ENCODE assay signal across 8 cellular contexts in the genomic region with DNA sequence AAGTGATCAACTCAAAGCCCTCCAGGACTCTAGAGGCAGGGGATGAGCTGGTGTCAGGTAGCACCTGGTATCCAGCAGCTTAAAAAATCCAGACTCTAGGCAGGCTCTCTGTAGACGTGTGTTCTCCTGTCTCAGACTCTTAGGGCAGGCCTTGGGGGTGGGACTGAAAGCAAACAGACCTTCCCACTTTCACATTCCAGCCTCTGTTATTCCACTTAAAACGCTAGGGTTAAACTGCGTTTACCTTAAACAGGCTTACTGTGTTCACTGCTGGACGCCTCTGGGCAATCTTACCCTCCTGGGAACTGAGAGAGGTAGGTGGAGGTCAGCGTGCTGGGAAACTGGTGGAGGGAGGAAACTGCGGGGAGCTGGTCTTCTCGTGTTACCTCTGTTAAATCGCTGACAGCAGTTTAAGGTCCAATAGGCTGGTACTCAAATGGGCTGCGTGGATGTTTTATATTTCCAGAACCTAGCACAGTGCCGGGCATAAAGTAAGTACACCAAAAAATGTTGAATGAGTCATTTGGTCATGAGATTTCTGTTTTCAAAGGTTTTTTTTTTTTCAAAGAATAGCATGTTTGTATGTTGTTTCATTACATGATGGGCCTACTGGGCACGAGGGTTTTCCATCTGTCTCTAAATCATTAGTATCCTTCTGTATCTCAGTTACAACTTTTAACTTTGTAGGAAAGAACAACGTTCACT. TPM values are rescaled to one million over a fixed set of nuclear protein-coding genes. Genes with fewer than 3 reads are reported as not detected.
DNase-seq lines count a peak whose midpoint lies in the region; ATAC-seq and TF ChIP-seq lines count a peak whose summit lies in the region.

A gene (plus strand): TSS at position 248 of the 705 bp plus-strand sequence. CDS start 7,561 bp downstream, outside the sequence.

- no peaks in the 10 kb centered on the region for H3K27me3 ChIP-seq in NT2/D1 (ENCODE audit: insufficient read depth, insufficient read length)
- H3K27me3 ChIP-seq in fibroblast of lung (ENCODE audit: control insufficient read depth, insufficient read depth, low read length), result no peaks in the 10 kb centered on the region
- no peaks in the 10 kb centered on the region for H3K27me3 ChIP-seq in osteoblast (ENCODE audit: insufficient read depth, low read length)

- TF ChIP-seq CTCF in HEK293 (tag by site-specific recombination; IDR thresholded peaks at IDR 0.05), result no peak
- TF ChIP-seq CTCF in fibroblast of lung (conservative IDR thresholded peaks at IDR 0.05 in 1 of 2, IDR thresholded peaks at IDR 0.05 in 1 of 2; ENCODE audit: low read depth in 1 of 2, low read length in 2 of 2), result no peak
- TF ChIP-seq CTCF in osteoblast (IDR thresholded peaks at IDR 0.05; ENCODE audit: extremely low read depth, low read depth, low read length), result no peak

- CTCF ChIA-PET in HEK293 (lab: Yijun Ruan, JAX), result interaction anchor here (0.9 to 1.9 kb wide), 5 partner anchors 10 to 43 kb away, joined by 3 to 12 read pairs (median 3); no protein-coding TSS in a partner anchor

- peaks cover 11% of the 10 kb centered on the region for H3K4me1 ChIP-seq in HEK293 (ENCODE audit: control insufficient read depth, insufficient read depth, low read length)
- no peaks in the 10 kb centered on the region for H3K4me1 ChIP-seq in NT2/D1 (ENCODE audit: insufficient read depth, insufficient read length)
- H3K4me1 ChIP-seq in fibroblast of lung (ENCODE audit: control insufficient read depth, extremely low read depth, insufficient read depth, low read length), result no peaks in the 10 kb centered on the region
- H3K4me1 ChIP-seq in osteoblast (ENCODE audit: insufficient read depth, low read length), result no peaks in the 10 kb centered on the region

- no peaks in the 10 kb centered on the region for H3K36me3 ChIP-seq in HEK293 (ENCODE audit: control insufficient read depth in 2 of 2, insufficient read depth in 1 of 2, low read length in 2 of 2)
- no peaks in the 10 kb centered on the region for H3K36me3 ChIP-seq in NT2/D1 (ENCODE audit: insufficient read depth, insufficient read length, low read length)
- H3K36me3 ChIP-seq in fibroblast of lung (ENCODE audit: control insufficient read depth, insufficient read depth, low read length), result no peaks in the 10 kb centered on the region
- no peaks in the 10 kb centered on the region for H3K36me3 ChIP-seq in osteoblast (ENCODE audit: insufficient read depth, low read length)

- H3K4me2 ChIP-seq in fibroblast of lung (ENCODE audit: extremely low read depth, insufficient read depth, low read length), result no peak within 1 kb of the TSS
- H3K4me2 ChIP-seq in osteoblast (ENCODE audit: insufficient read depth, low read length), result peak within 1 kb of the TSS; percentile 20

- ATAC-seq in GM21381 (IDR thresholded peaks at IDR 0.05; ENCODE audit: unreplicated experiment), result no peak

- H4K20me1 ChIP-seq in fibroblast of lung (ENCODE audit: control insufficient read depth, extremely low read depth, insufficient read depth, low read length), result no peaks in the 10 kb centered on the region
- no peaks in the 10 kb centered on the region for H4K20me1 ChIP-seq in osteoblast (ENCODE audit: insufficient read depth, low read length)

- POLR2A ChIA-PET in HEK293 (lab: Yijun Ruan, JAX), result interaction anchor here (1.0 to 2.6 kb wide), 7 partner anchors 10 to 365 kb away, joined by 3 to 12 read pairs (median 4); a partner anchor contains a TSS

- H3K9ac ChIP-seq in NT2/D1 (ENCODE audit: insufficient read length, low read depth) (peak within 1 kb of the TSS; percentile 45), fibroblast of lung (ENCODE audit: insufficient read depth, low read length) (no peak within 1 kb of the TSS)

- peak within 1 kb of the TSS; percentile 53 for H2AFZ ChIP-seq in fibroblast of lung (ENCODE audit: low read length)
- H2AFZ ChIP-seq in osteoblast (ENCODE audit: low read length), result peak within 1 kb of the TSS; percentile 65

- DNase-seq in EL, result peak; percentile 63
- DNase-seq in NT2/D1 (ENCODE audit: low read depth, low spot score), result peak; percentile 68
- peak; percentile 41 to 46 for DNase-seq in fibroblast of lung (ENCODE audit: low read depth in 2 of 2)
- DNase-seq in osteoblast (ENCODE audit: insufficient read length, low spot score, missing footprints), result no peak
- DNase-seq in GOT3 (lab: John Stamatoyannopoulos, UW), result no peak
- DNase-seq in stimulated activated CD8-positive, alpha-beta memory T cell treated with anti-CD3 and anti-CD28 coated beads, Interleukin-4, amount 100 ng/mL, for 48 hours, result no peak

- H3K79me2 ChIP-seq in fibroblast of lung (ENCODE audit: control insufficient read depth, insufficient read depth, low read length) (no peaks in the 10 kb centered on the region), osteoblast (ENCODE audit: insufficient read depth, low read length) (no peaks in the 10 kb centered on the region)

- H3K9me3 ChIP-seq in HEK293 (ENCODE audit: control insufficient read depth, insufficient read depth, low read depth, low read length) (no peaks in the 10 kb centered on the region), NT2/D1 (ENCODE audit: insufficient read depth, low read length) (no peaks in the 10 kb centered on the region), fibroblast of lung (ENCODE audit: control insufficient read depth, insufficient read depth, low read depth, low read length) (no peaks in the 10 kb centered on the region), osteoblast (ENCODE audit: low read depth, low read length) (no peaks in the 10 kb centered on the region)

- peak within 1 kb of the TSS; percentile 58 for H3K27ac ChIP-seq in HEK293 (ENCODE audit: extremely low read depth, low read depth, low read length)
- no peak within 1 kb of the TSS for H3K27ac ChIP-seq in fibroblast of lung (ENCODE audit: insufficient read depth, low read length)
- H3K27ac ChIP-seq in osteoblast (ENCODE audit: low read depth, low read length), result no peak within 1 kb of the TSS

- peak within 1 kb of the TSS; percentile 22 for H3K4me3 ChIP-seq in HEK293 (ENCODE audit: low read depth, low read length)
- H3K4me3 ChIP-seq in NT2/D1 (ENCODE audit: insufficient read length, low read depth), result no peak within 1 kb of the TSS
- peak within 1 kb of the TSS in 1 of 4 experiments; percentile 18 for H3K4me3 ChIP-seq in fibroblast of lung (replicated peaks in 1 of 4; ENCODE audit: control extremely low read depth in 1 of 4, insufficient read depth in 1 of 4, low read depth in 3 of 4, low read length in 4 of 4)
- H3K4me3 ChIP-seq in osteoblast (ENCODE audit: insufficient read depth, low read length), result no peak within 1 kb of the TSS

TF ChIP-seq in HEK293, 187 proteins besides CTCF, POLR2A, EP300 and RAD21 (continues in another document):
- TF ChIP-seq, protein P1, sequence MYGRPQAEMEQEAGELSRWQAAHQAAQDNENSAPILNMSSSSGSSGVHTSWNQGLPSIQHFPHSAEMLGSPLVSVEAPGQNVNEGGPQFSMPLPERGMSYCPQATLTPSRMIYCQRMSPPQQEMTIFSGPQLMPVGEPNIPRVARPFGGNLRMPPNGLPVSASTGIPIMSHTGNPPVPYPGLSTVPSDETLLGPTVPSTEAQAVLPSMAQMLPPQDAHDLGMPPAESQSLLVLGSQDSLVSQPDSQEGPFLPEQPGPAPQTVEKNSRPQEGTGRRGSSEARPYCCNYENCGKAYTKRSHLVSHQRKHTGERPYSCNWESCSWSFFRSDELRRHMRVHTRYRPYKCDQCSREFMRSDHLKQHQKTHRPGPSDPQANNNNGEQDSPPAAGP (tag by site-specific recombination; IDR thresholded peaks at IDR 0.05), result peak; percentile 76; the same call in 1 of the 2 replicates
- TF ChIP-seq, protein P2, sequence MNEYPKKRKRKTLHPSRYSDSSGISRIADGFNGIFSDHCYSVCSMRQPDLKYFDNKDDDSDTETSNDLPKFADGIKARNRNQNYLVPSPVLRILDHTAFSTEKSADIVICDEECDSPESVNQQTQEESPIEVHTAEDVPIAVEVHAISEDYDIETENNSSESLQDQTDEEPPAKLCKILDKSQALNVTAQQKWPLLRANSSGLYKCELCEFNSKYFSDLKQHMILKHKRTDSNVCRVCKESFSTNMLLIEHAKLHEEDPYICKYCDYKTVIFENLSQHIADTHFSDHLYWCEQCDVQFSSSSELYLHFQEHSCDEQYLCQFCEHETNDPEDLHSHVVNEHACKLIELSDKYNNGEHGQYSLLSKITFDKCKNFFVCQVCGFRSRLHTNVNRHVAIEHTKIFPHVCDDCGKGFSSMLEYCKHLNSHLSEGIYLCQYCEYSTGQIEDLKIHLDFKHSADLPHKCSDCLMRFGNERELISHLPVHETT (tag by site-specific recombination; IDR thresholded peaks at IDR 0.05), result peak; percentile 69; the same call in 1 of the 2 replicates
- TF ChIP-seq ZIC2 (tag by site-specific recombination; IDR thresholded peaks at IDR 0.05) (peak; percentile 98), OSR2 (tag by site-specific recombination; IDR thresholded peaks at IDR 0.05) (peak; percentile 90), RBAK (tag by site-specific recombination; IDR thresholded peaks at IDR 0.05) (no peak), ZBTB17 (tag by site-specific recombination; IDR thresholded peaks at IDR 0.05) (peak; percentile 63), ZSCAN23 (tag by site-specific recombination; IDR thresholded peaks at IDR 0.05) (no peak), ZNF561 (tag by site-specific recombination; IDR thresholded peaks at IDR 0.05; ENCODE audit: borderline replicate concordance) (peak; percentile 67; the same call in 1 of the 2 replicates), ZBTB20 (tag by site-specific recombination; IDR thresholded peaks at IDR 0.05) (0 out of 2 replicates have a peak, but pooled peaks have one; percentile 15), ZNF335 (tag by site-specific recombination; conservative IDR thresholded peaks at IDR 0.05) (peak; percentile 57), ZNF596 (tag by site-specific recombination; IDR thresholded peaks at IDR 0.05) (peak; percentile 14), ZNF677 (tag by site-specific recombination; IDR thresholded peaks at IDR 0.05) (no peak), ZNF600 (tag by site-specific recombination; IDR thresholded peaks at IDR 0.05) (peak; percentile 79)
- TF ChIP-seq, protein P3, sequence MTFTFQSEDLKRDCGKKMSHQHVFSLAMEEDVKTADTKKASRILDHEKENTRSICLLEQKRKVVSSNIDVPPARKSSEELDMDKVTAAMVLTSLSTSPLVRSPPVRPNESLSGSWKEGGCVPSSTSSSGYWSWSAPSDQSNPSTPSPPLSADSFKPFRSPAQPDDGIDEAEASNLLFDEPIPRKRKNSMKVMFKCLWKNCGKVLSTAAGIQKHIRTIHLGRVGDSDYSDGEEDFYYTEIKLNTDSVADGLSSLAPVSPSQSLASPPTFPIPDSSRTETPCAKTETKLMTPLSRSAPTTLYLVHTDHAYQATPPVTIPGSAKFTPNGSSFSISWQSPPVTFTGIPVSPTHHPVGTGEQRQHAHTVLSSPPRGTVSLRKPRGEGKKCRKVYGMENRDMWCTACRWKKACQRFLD (tag by site-specific recombination; IDR thresholded peaks at IDR 0.05), result no peak

RNA-seq across cellular contexts. Expression of the gene that starts here (rescaled TPM):
- total RNA-seq in fibroblast of lung (0.77 and 2.1 TPM in 2 replicates), osteoblast (0.29 and 0.72 TPM in 2 replicates)
- polyA plus RNA-seq in fibroblast of lung, result 1.3 and 1.4 TPM in 2 replicates
- 0.91 and 1.0 TPM in 2 replicates for polyA plus RNA-seq in fibroblast of lung (2012)
- polyA minus RNA-seq in fibroblast of lung (ENCODE audit: low replicate concordance), result 0.30 and 0.47 TPM in 2 replicates

Comparison
In these comparisons a context has a peak if more than half of its experiments do, and no peak if none do; other contexts are left out.
1. DNase-seq: peak in EL (single experiment), NT2/D1 (single experiment) and fibroblast of lung (2 of 2); none in osteoblast (single experiment), GOT3 (single experiment) and stimulated activated CD8-positive, alpha-beta memory T cell treated with anti-CD3 and anti-CD28 coated beads, Interleukin-4, amount 100 ng/mL, for 48 hours (single experiment).